8 cellular contexts compared by ENCODE assay signal in genomic region chr18:46148810-46149209, GRCh38. TPM values are rescaled to one million over a fixed set of nuclear protein-coding genes. Genes with fewer than 3 reads are reported as not detected.
DNase-seq lines count a peak whose midpoint lies in the region; ATAC-seq, FAIRE-seq and TF ChIP-seq lines count a peak whose summit lies in the region.

No MANE protein-coding gene starts in this region.

- peak; percentile 10 for DNase-seq in stimulated activated CD4-positive, alpha-beta T cell treated with anti-CD3 and anti-CD28 coated beads, Interleukin-1b, Interleukin-23, amount 100 ng/mL, for 48 hours
- no peak for DNase-seq in stimulated activated CD4-positive, alpha-beta T cell treated with anti-CD3 and anti-CD28 coated beads, Interleukin-4, amount 100 ng/mL, for 4 hours
- peak; percentile 73 for DNase-seq in NCI-H1092 treated with DMSO at 0.1 percent for 48 hours (lab: John Stamatoyannopoulos, UW)
- peak; percentile 36 for DNase-seq in SW480 (ENCODE audit: low spot score)
- DNase-seq in mammary epithelial cell = peak; percentile 42
- peak; percentile 82 for DNase-seq in superior temporal gyrus (ENCODE audit: extremely low spot score)

- TF ChIP-seq CTCF in mammary epithelial cell (conservative IDR thresholded peaks at IDR 0.05 in 1 of 2, IDR thresholded peaks at IDR 0.05 in 1 of 2; ENCODE audit: extremely low read depth in 1 of 2, insufficient read depth in 1 of 2, low read depth in 1 of 2, low read length in 2 of 2) = peak; percentile 63 to 73

- BruUV-seq in mammary epithelial cell (replicated peaks; lab: Mats Ljungman, UMichigan) = no TSS peak

- H3K9ac ChIP-seq in mammary epithelial cell (ENCODE audit: insufficient read depth, low read length) = no peak overlapping the region

- no peak for ATAC-seq in GM21515 (IDR thresholded peaks at IDR 0.05; ENCODE audit: unreplicated experiment)

- no peaks in the 10 kb centered on the region for H4K20me1 ChIP-seq in mammary epithelial cell (ENCODE audit: insufficient read depth, low read length)

- WGBS in mammary epithelial cell (ENCODE audit: low coverage, missing lambda C conversion rate) = 7% methylated on average over 1 of the region's 2 CpGs

- CTCF ChIA-PET in mammary epithelial cell (lab: Charles Lee; ENCODE audit: low non-redundant PET) = no interaction called here

- dilution Hi-C loops in mammary epithelial cell (cut with HindIII; ENCODE audit: low sequenced_read_pairs) = loop anchor here (5.0 kb wide), 1 partner anchor 508 kb away; the partner anchor contains the start of gene LOXHD1

- no peaks in the 10 kb centered on the region for H3K79me2 ChIP-seq in mammary epithelial cell (ENCODE audit: insufficient read depth, low read length)

- in situ Hi-C loops in mammary epithelial cell (cut with MboI; ENCODE audit: low sequenced_read_pairs in 2 of 2) = loop anchor here (5.0 to 10.0 kb wide), 3 partner anchors 126 to 516 kb away; partner anchors contain the start of gene LOXHD1 (in 1 of the 2)

- no peak overlapping the region for H2AFZ ChIP-seq in mammary epithelial cell (ENCODE audit: low read depth, low read length)

- peaks cover 23% of the 10 kb centered on the region for H3K4me1 ChIP-seq in mammary epithelial cell (ENCODE audit: insufficient read depth, low read length)

- no peaks in the 10 kb centered on the region for H3K27me3 ChIP-seq in mammary epithelial cell (ENCODE audit: insufficient read depth, low read length)

- H3K9me3 ChIP-seq in mammary epithelial cell (replicated peaks; ENCODE audit: insufficient read depth, low read length) = no peaks in the 10 kb centered on the region

- H3K27ac ChIP-seq in mammary epithelial cell (ENCODE audit: insufficient read depth, low read depth, low read length) = no peak overlapping the region

- intact Hi-C loops in mammary epithelial cell (cut with micrococcal nuclease) = loop anchor here (1.0 kb wide), 5 partner anchors 24 to 509 kb away; no protein-coding TSS in a partner anchor

- no peaks in the 10 kb centered on the region for H3K36me3 ChIP-seq in mammary epithelial cell (ENCODE audit: insufficient read depth, low read length)

- peak; percentile 65 for FAIRE-seq in islet of Langerhans (lab: Jason Lieb, UNC)

- H3K4me3 ChIP-seq in mammary epithelial cell (replicated peaks in 1 of 3; ENCODE audit: insufficient read depth in 1 of 3, low read depth in 2 of 3, low read length in 3 of 3) = no peak overlapping the region

- H3K4me2 ChIP-seq in mammary epithelial cell (ENCODE audit: insufficient read depth, low read depth, low read length) = no peak overlapping the region

RNA-seq across cellular contexts. Expression of gene HAUS1, which starts 44.6 kb away (rescaled TPM):
- total RNA-seq in mammary epithelial cell = 10 to 100 TPM; 12.3 to 26.3 TPM
- 47.8 TPM for polyA plus RNA-seq in mammary epithelial cell
- polyA minus RNA-seq in mammary epithelial cell = 25.0 TPM

RNA-seq across cellular contexts. Expression of gene ATP5F1A, which starts 50.7 kb away (rescaled TPM):
- total RNA-seq in mammary epithelial cell = 100 to 1,000 TPM; 345 to 516 TPM
- polyA plus RNA-seq in mammary epithelial cell = 569 TPM
- polyA minus RNA-seq in mammary epithelial cell = 555 TPM

Comparison
In these comparisons a context has a peak if more than half of its experiments do, and no peak if none do; other contexts are left out.
1. DNase-seq: peak in stimulated activated CD4-positive, alpha-beta T cell treated with anti-CD3 and anti-CD28 coated beads, Interleukin-1b, Interleukin-23, amount 100 ng/mL, for 48 hours (single experiment), NCI-H1092 treated with DMSO at 0.1 percent for 48 hours (single experiment), SW480 (single experiment), mammary epithelial cell (single experiment) and superior temporal gyrus (single experiment); none in stimulated activated CD4-positive, alpha-beta T cell treated with anti-CD3 and anti-CD28 coated beads, Interleukin-4, amount 100 ng/mL, for 4 hours (0 of 2).